Comparison of ENCODE assay signal across 1 cellular context in the genomic region with DNA sequence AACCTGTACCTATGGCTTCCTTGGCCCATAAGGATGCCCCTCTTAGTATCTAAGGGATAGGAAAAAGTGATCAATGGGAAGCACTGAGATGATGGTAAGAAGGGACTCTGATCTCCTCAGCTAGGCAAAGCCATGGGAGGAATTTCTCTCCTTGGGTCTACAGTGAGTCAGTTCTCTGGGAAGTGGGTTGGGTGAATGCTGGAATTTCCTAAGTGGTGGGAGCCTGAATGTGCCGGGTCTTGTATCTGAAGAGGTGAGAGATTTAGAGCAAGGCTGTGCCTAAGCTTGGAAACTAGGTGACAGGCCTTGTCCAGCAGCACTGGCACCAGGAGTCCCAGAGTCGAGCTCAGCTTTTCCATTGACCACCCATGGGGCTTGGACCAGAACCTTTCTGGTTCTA.
TF ChIP-seq lines count a peak whose summit lies in the region.

No MANE protein-coding gene starts in this region.

TF ChIP-seq in H1, 55 proteins besides CTCF, POLR2A, EP300 and RAD21:
- TF ChIP-seq JUN (IDR thresholded peaks at IDR 0.05; ENCODE audit: low read depth, low read length) (no peak), ZNF274 (IDR thresholded peaks at IDR 0.05; ENCODE audit: borderline replicate concordance, extremely low read depth, low read length) (no peak), SIX5 (IDR thresholded peaks at IDR 0.05; ENCODE audit: low read depth, low read length) (no peak), SUZ12 (IDR thresholded peaks at IDR 0.05; ENCODE audit: low read length) (no peak), KDM1A (IDR thresholded peaks at IDR 0.05; ENCODE audit: borderline replicate concordance, low read length) (no peak), POU5F1 (IDR thresholded peaks at IDR 0.05; ENCODE audit: low read depth, low read length) (no peak), GTF2F1 (IDR thresholded peaks at IDR 0.05; ENCODE audit: borderline replicate concordance, low read depth, low read length) (no peak), BCL11A (IDR thresholded peaks at IDR 0.05; ENCODE audit: low read depth in 2 of 2, low read length in 2 of 2) (no peak), EGR1 (IDR thresholded peaks at IDR 0.05; ENCODE audit: borderline replicate concordance, low read depth, low read length) (no peak), BACH1 (IDR thresholded peaks at IDR 0.05; ENCODE audit: low read length) (no peak), YY1 (IDR thresholded peaks at IDR 0.05; ENCODE audit: low read depth, low read length) (no peak), CREB1 (IDR thresholded peaks at IDR 0.05) (no peak), USF2 (IDR thresholded peaks at IDR 0.05; ENCODE audit: low read length) (no peak)
- TF ChIP-seq, protein P1, sequence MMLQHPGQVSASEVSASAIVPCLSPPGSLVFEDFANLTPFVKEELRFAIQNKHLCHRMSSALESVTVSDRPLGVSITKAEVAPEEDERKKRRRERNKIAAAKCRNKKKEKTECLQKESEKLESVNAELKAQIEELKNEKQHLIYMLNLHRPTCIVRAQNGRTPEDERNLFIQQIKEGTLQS (IDR thresholded peaks at IDR 0.05; ENCODE audit: insufficient read depth, low read depth, low read length): no peak
